Comparison of ENCODE assay signal across 1 cellular context in the genomic region with DNA sequence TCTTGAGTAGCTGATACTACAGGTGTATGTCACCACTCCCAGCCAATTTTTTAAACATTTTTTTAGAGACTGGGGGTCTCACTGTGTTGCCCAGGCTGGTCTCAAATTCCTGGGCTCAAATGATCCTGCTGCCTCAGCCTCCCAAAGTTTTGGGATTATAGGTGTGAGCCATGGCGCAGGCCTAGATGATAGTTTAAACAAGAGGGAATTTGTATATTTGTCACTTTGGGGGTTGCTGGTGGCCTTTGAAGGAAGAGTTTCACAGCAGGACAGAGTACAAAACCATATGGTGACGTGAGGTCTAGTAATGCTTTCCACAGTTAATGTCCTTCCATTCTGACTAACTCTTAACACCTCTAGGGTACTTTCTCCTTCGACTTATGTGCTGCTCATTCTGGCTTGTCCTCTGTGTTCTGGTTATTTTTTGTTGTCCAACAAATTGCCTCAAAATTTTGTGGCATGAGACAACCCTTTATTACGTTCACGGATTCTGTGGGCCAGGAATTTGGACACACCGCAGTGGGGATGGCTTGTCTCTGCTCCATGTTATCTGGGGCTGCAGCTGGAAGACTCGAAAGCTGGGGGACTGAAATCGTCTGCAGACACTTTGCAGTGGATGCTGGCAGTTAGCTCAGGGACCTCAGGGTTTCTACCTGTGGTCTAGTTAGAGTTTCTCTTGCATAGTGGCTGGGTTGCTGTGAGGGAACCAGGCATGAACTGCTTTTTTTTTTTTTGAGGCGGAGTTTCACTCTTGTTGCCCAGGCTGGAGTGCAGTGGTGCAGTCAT.
TF ChIP-seq lines count a peak whose summit lies in the region.

No MANE protein-coding gene starts in this region.

TF ChIP-seq in GM12878, 131 proteins besides CTCF, POLR2A, EP300 and RAD21 (continued from another document and continues in another):
- TF ChIP-seq, protein P1, sequence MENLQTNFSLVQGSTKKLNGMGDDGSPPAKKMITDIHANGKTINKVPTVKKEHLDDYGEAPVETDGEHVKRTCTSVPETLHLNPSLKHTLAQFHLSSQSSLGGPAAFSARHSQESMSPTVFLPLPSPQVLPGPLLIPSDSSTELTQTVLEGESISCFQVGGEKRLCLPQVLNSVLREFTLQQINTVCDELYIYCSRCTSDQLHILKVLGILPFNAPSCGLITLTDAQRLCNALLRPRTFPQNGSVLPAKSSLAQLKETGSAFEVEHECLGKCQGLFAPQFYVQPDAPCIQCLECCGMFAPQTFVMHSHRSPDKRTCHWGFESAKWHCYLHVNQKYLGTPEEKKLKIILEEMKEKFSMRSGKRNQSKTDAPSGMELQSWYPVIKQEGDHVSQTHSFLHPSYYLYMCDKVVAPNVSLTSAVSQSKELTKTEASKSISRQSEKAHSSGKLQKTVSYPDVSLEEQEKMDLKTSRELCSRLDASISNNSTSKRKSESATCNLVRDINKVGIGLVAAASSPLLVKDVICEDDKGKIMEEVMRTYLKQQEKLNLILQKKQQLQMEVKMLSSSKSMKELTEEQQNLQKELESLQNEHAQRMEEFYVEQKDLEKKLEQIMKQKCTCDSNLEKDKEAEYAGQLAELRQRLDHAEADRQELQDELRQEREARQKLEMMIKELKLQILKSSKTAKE (IDR thresholded peaks at IDR 0.05; ENCODE audit: low read depth, poor library complexity, severe bottlenecking), result peak; percentile 93
- TF ChIP-seq TCF12 (IDR thresholded peaks at IDR 0.05; ENCODE audit: low read depth, low read length) (peak; percentile 32; the same call in 1 of the 2 replicates), ESRRA (IDR thresholded peaks at IDR 0.05; ENCODE audit: low read length) (no peak), TBL1XR1 (IDR thresholded peaks at IDR 0.05; ENCODE audit: low read depth, low read length) (no peak), JUND (IDR thresholded peaks at IDR 0.05; ENCODE audit: low read depth, low read length) (peak; percentile 64), MYB (IDR thresholded peaks at IDR 0.05; ENCODE audit: borderline replicate concordance, low read depth, low read length) (no peak), SIX5 (IDR thresholded peaks at IDR 0.05; ENCODE audit: low read depth, low read length, severe bottlenecking) (no peak), SMARCA5 (IDR thresholded peaks at IDR 0.05) (0 out of 2 replicates have a peak, but pooled peaks have one; percentile 45), ZSCAN29 (IDR thresholded peaks at IDR 0.05) (no peak), STAT3 (IDR thresholded peaks at IDR 0.05; ENCODE audit: low read depth, low read length) (no peak), MEF2B (IDR thresholded peaks at IDR 0.05; ENCODE audit: partially characterized antibody, poor library complexity, severe bottlenecking) (peak; percentile 69), KDM1A (IDR thresholded peaks at IDR 0.05; ENCODE audit: borderline replicate concordance) (no peak), DPF2 (IDR thresholded peaks at IDR 0.05) (peak; percentile 93), RUNX3 (IDR thresholded peaks at IDR 0.05; ENCODE audit: low read length) (peak; percentile 70), CHD1 (IDR thresholded peaks at IDR 0.05; ENCODE audit: low read depth, low read length) (0 out of 2 replicates have a peak, but pooled peaks have one; percentile 47), SIN3A (IDR thresholded peaks at IDR 0.05; ENCODE audit: low read depth, low read length) (no peak), HDAC6 (IDR thresholded peaks at IDR 0.05; ENCODE audit: unreplicated experiment) (no peak), ZNF384 (IDR thresholded peaks at IDR 0.05; ENCODE audit: borderline replicate concordance, low read depth, low read length) (peak; percentile 93), SMAD1 (IDR thresholded peaks at IDR 0.05; ENCODE audit: low read depth, partially characterized antibody) (peak; percentile 37), ZBED1 (IDR thresholded peaks at IDR 0.05; ENCODE audit: borderline replicate concordance) (no peak), SPI1 (IDR thresholded peaks at IDR 0.05; ENCODE audit: borderline replicate concordance, insufficient read depth, low read depth, low read length) (peak; percentile 17; the same call in 1 of the 2 replicates), CHD4 (IDR thresholded peaks at IDR 0.05) (no peak), PAX5 (IDR thresholded peaks at IDR 0.05; ENCODE audit: borderline replicate concordance, low read depth, low read length) (peak; percentile 92), GABPA (IDR thresholded peaks at IDR 0.05; ENCODE audit: low read depth) (no peak), ZBTB4 (CRISPR knock-in tag; IDR thresholded peaks at IDR 0.05) (no peak), YY1 (IDR thresholded peaks at IDR 0.05; ENCODE audit: low read depth, low read length) (0 out of 2 replicates have a peak, but pooled peaks have one; percentile 6), ETV6 (conservative IDR thresholded peaks at IDR 0.05 in 1 of 2, IDR thresholded peaks at IDR 0.05 in 1 of 2; ENCODE audit: borderline replicate concordance in 1 of 2, low read depth in 1 of 2) (0 out of 4 replicates have a peak, but pooled peaks of 1 of the 2 experiments have one; percentile 9), ZNF687 (IDR thresholded peaks at IDR 0.05) (peak; percentile 69), SRF (IDR thresholded peaks at IDR 0.05; ENCODE audit: low read depth in 2 of 2, low read length in 2 of 2) (no peak)
- TF ChIP-seq, protein P2, sequence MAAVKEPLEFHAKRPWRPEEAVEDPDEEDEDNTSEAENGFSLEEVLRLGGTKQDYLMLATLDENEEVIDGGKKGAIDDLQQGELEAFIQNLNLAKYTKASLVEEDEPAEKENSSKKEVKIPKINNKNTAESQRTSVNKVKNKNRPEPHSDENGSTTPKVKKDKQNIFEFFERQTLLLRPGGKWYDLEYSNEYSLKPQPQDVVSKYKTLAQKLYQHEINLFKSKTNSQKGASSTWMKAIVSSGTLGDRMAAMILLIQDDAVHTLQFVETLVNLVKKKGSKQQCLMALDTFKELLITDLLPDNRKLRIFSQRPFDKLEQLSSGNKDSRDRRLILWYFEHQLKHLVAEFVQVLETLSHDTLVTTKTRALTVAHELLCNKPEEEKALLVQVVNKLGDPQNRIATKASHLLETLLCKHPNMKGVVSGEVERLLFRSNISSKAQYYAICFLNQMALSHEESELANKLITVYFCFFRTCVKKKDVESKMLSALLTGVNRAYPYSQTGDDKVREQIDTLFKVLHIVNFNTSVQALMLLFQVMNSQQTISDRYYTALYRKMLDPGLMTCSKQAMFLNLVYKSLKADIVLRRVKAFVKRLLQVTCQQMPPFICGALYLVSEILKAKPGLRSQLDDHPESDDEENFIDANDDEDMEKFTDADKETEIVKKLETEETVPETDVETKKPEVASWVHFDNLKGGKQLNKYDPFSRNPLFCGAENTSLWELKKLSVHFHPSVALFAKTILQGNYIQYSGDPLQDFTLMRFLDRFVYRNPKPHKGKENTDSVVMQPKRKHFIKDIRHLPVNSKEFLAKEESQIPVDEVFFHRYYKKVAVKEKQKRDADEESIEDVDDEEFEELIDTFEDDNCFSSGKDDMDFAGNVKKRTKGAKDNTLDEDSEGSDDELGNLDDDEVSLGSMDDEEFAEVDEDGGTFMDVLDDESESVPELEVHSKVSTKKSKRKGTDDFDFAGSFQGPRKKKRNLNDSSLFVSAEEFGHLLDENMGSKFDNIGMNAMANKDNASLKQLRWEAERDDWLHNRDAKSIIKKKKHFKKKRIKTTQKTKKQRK (IDR thresholded peaks at IDR 0.05; ENCODE audit: low read depth, low read length), result no peak
- TF ChIP-seq, protein P3, sequence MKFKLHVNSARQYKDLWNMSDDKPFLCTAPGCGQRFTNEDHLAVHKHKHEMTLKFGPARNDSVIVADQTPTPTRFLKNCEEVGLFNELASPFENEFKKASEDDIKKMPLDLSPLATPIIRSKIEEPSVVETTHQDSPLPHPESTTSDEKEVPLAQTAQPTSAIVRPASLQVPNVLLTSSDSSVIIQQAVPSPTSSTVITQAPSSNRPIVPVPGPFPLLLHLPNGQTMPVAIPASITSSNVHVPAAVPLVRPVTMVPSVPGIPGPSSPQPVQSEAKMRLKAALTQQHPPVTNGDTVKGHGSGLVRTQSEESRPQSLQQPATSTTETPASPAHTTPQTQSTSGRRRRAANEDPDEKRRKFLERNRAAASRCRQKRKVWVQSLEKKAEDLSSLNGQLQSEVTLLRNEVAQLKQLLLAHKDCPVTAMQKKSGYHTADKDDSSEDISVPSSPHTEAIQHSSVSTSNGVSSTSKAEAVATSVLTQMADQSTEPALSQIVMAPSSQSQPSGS (IDR thresholded peaks at IDR 0.05; ENCODE audit: low read length), result peak; percentile 82; the same call in 1 of the 2 replicates
- TF ChIP-seq, protein P4, sequence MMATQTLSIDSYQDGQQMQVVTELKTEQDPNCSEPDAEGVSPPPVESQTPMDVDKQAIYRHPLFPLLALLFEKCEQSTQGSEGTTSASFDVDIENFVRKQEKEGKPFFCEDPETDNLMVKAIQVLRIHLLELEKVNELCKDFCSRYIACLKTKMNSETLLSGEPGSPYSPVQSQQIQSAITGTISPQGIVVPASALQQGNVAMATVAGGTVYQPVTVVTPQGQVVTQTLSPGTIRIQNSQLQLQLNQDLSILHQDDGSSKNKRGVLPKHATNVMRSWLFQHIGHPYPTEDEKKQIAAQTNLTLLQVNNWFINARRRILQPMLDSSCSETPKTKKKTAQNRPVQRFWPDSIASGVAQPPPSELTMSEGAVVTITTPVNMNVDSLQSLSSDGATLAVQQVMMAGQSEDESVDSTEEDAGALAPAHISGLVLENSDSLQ (IDR thresholded peaks at IDR 0.05), result no peak
- TF ChIP-seq, protein P5, sequence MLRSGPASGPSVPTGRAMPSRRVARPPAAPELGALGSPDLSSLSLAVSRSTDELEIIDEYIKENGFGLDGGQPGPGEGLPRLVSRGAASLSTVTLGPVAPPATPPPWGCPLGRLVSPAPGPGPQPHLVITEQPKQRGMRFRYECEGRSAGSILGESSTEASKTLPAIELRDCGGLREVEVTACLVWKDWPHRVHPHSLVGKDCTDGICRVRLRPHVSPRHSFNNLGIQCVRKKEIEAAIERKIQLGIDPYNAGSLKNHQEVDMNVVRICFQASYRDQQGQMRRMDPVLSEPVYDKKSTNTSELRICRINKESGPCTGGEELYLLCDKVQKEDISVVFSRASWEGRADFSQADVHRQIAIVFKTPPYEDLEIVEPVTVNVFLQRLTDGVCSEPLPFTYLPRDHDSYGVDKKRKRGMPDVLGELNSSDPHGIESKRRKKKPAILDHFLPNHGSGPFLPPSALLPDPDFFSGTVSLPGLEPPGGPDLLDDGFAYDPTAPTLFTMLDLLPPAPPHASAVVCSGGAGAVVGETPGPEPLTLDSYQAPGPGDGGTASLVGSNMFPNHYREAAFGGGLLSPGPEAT (IDR thresholded peaks at IDR 0.05; ENCODE audit: low read depth), result peak; percentile 97
